In the genomic region with DNA sequence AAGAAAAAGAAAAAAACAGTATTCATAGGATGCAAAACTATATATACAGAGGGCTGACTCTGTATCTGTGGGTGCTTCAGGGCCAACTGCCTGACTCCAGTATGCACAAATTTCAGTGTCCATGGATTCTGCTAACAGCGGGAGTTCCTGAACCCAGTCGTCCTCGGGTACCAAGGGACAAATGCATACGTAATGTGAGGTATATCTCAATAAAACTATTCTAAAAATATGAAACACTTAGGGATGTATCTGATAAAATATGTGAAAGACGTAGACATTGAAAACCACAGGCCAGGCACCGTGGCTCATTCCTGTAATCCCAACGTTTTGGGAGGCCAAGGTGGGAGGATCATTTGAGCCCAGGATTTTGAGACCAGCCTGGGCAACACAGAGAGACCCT, we compare ENCODE assay signal across 25 cellular contexts. TPM values are rescaled to one million over a fixed set of nuclear protein-coding genes. Genes with fewer than 3 reads are reported as not detected.
DNase-seq lines count a peak whose midpoint lies in the region; ATAC-seq, FAIRE-seq and TF ChIP-seq lines count a peak whose summit lies in the region.
"Had no signal": no experiment of that assay in that cellular context is flagged by ENCODE, and none has a peak within 500 bp of the region (broad histone marks: within the 10 kb centered on the region; RNA-seq: fewer than 3 reads in every experiment).

No MANE protein-coding gene starts in this region.

- TF ChIP-seq POLR2A in K562 (conservative IDR thresholded peaks at IDR 0.05), result no peak

- POLR2A ChIA-PET in K562 (lab: Yijun Ruan, JAX), result interaction anchor here (0.6 to 1.8 kb wide), 7 partner anchors 10 to 265 kb away, joined by 3 to 8 read pairs (median 3); partner anchors contain the start of genes GNB1L and RTL10

- in situ Hi-C loops in K562 (cut with MboI), result no loop called here

- TF ChIP-seq CTCF in K562 (IDR thresholded peaks at IDR 0.05 in 2 of 3, conservative IDR thresholded peaks at IDR 0.05 in 1 of 3; ENCODE audit: insufficient read depth in 2 of 3, low read depth in 1 of 3, low read length in 3 of 3) (no peak), lower lobe of right lung (IDR thresholded peaks at IDR 0.05) (no peak)

- H3K9me3 ChIP-seq in K562 (replicated peaks; ENCODE audit: control insufficient read depth, insufficient read depth, low read depth, low read length) (no peaks in the 10 kb centered on the region), lower lobe of right lung (no peaks in the 10 kb centered on the region)
- H3K9me3 ChIP-seq: A549; BLaER1 treated with 17β-estradiol and CSF1 and Interleukin-3, amounts not matched to agents 10 nM and 100 nM had no signal

- no peaks in the 10 kb centered on the region for H3K9me3 Mint-ChIP-seq in dendritic cell treated with granulocyte-macrophage colony-stimulating factor and Interleukin-4, amounts not matched to agents 40 ng/mL and 50 ng/mL, for 4 days
- H3K9me3 Mint-ChIP-seq in T-helper 2 cell treated with Interferon-gamma antibody and Interleukin-4, amounts not matched to agents 5 μg/mL and 100 μg/mL, for 36 hours, result no peaks in the 10 kb centered on the region
- H3K9me3 Mint-ChIP-seq: CD4-positive, alpha-beta T cell; CD8-positive, alpha-beta T cell had no signal

- H3K27ac ChIP-seq in K562 (ENCODE audit: extremely low read depth, low read depth, low read length), result no peak overlapping the region
- H3K27ac ChIP-seq in lower lobe of right lung, result no peak overlapping the region
- H3K27ac ChIP-seq: 22Rv1; A549; BLaER1 treated with 17β-estradiol and CSF1 and Interleukin-3, amounts not matched to agents 10 nM and 100 nM; C4-2B had no signal

- CTCF ChIA-PET in K562 (lab: Yijun Ruan, JAX; ENCODE audit: low intra/inter-chr PET ratio), result no interaction called here

- H3K4me3 ChIP-seq in K562 (no peak overlapping the region), lower lobe of right lung (no peak overlapping the region)
- H3K4me3 ChIP-seq: A549; BLaER1 treated with 17β-estradiol and CSF1 and Interleukin-3, amounts not matched to agents 10 nM and 100 nM; GM12878 had no signal

- H3K79me2 ChIP-seq in K562 (ENCODE audit: control insufficient read depth, insufficient read depth, low read length), result no peaks in the 10 kb centered on the region

- intact Hi-C loops in Right ventricle myocardium superior (cut with DNase I), result no loop called here
- intact Hi-C loops in left ventricle myocardium superior (cut with micrococcal nuclease), result no loop called here
- intact Hi-C loops in K562 (cut with micrococcal nuclease), result no loop called here
- intact Hi-C loops in dendritic cell treated with granulocyte-macrophage colony-stimulating factor and Interleukin-4, amounts not matched to agents 40 ng/mL and 50 ng/mL, for 4 days (cut with micrococcal nuclease), result no loop called here
- intact Hi-C loops in lower lobe of right lung (cut with DNase I), result no loop called here

- H3K4me1 ChIP-seq in K562 (replicated peaks in 1 of 2; ENCODE audit: control insufficient read depth in 2 of 2, insufficient read depth in 2 of 2, low read length in 2 of 2), result peaks cover 5 to 22% of the 10 kb centered on the region in 2 experiments; a peak in 3 of 5 replicates
- peaks cover 3% of the 10 kb centered on the region for H3K4me1 ChIP-seq in lower lobe of right lung
- H3K4me1 ChIP-seq: A549 had no signal

- no peak overlapping the region for H2AFZ ChIP-seq in K562 (ENCODE audit: low read depth, low read length)

- BruUV-seq in K562 (replicated peaks; lab: Mats Ljungman, UMichigan), result no TSS peak

- DNase-seq in Right ventricle myocardium superior (peak; percentile 2), left ventricle myocardium superior (no peak), K562 (ENCODE audit: extremely low read depth in 1 of 4, low spot score in 3 of 4) (no peak), lower lobe of right lung (peak; percentile 8), OCI-M2 (lab: John Stamatoyannopoulos, UW; ENCODE audit: unreplicated experiment) (no peak)
- no peak for DNase-seq in T-helper 2 cell treated with Interferon-gamma antibody and Interleukin-4, amounts not matched to agents 5 μg/mL and 100 μg/mL, for 36 hours (ENCODE audit: low spot score)
- DNase-seq: AML-193; CD4-positive, alpha-beta T cell; CD8-positive, alpha-beta T cell; DMS 273 treated with DMSO at 0.1 percent for 48 hours; DMS153; DMS53; DMS79; DND-41; EL; GDM1 had no signal

- no peak for TF ChIP-seq RAD21 in K562 (CRISPR knock-in tag; conservative IDR thresholded peaks at IDR 0.05 in 1 of 2, IDR thresholded peaks at IDR 0.05 in 1 of 2)

- no peak overlapping the region for H3K4me3 Mint-ChIP-seq in dendritic cell treated with granulocyte-macrophage colony-stimulating factor and Interleukin-4, amounts not matched to agents 40 ng/mL and 50 ng/mL, for 4 days
- no peak overlapping the region for H3K4me3 Mint-ChIP-seq in T-helper 2 cell treated with Interferon-gamma antibody and Interleukin-4, amounts not matched to agents 5 μg/mL and 100 μg/mL, for 36 hours
- H3K4me3 Mint-ChIP-seq: B cell; CD4-positive, alpha-beta T cell; CD8-positive, alpha-beta T cell had no signal

- peaks cover 3% of the 10 kb centered on the region; the same call in 1 of the 3 replicates for H3K36me3 ChIP-seq in K562 (ENCODE audit: control insufficient read depth, insufficient read depth, low read length)
- peaks cover 14% of the 10 kb centered on the region for H3K36me3 ChIP-seq in lower lobe of right lung

- no peaks in the 10 kb centered on the region for H3K27me3 ChIP-seq in K562 (ENCODE audit: control insufficient read depth in 2 of 2, insufficient read depth in 2 of 2, low read length in 2 of 2)
- H3K27me3 ChIP-seq in lower lobe of right lung (ENCODE audit: low read depth), result no peaks in the 10 kb centered on the region
- H3K27me3 ChIP-seq: BLaER1 treated with 17β-estradiol and CSF1 and Interleukin-3, amounts not matched to agents 10 nM and 100 nM had no signal

- no peaks in the 10 kb centered on the region for H3K9me1 ChIP-seq in K562 (ENCODE audit: control insufficient read depth, insufficient read depth, low read length)

- ATAC-seq in Right ventricle myocardium superior (ENCODE audit: poor library complexity), result no peak
- ATAC-seq in left ventricle myocardium superior, result no peak
- ATAC-seq in K562, result no peak
- no peak for ATAC-seq in lower lobe of right lung
- no peak for ATAC-seq in HG03135 (IDR thresholded peaks at IDR 0.05; ENCODE audit: unreplicated experiment)
- ATAC-seq: A549; CD8-positive, alpha-beta T cell; GM12878 had no signal

- no peak for FAIRE-seq in K562 (lab: Jason Lieb, UNC)
- FAIRE-seq: A549, GM12878, GM19239 had no signal

- H3K9ac ChIP-seq in K562 (ENCODE audit: insufficient read depth in 1 of 2, low read depth in 2 of 2, low read length in 2 of 2), result no peak overlapping the region
- H3K9ac ChIP-seq: BLaER1 treated with 17β-estradiol and CSF1 and Interleukin-3, amounts not matched to agents 10 nM and 100 nM had no signal

- H3K27ac Mint-ChIP-seq in dendritic cell treated with granulocyte-macrophage colony-stimulating factor and Interleukin-4, amounts not matched to agents 40 ng/mL and 50 ng/mL, for 4 days, result peak overlapping the region; percentile 45
- no peak overlapping the region for H3K27ac Mint-ChIP-seq in T-helper 2 cell treated with Interferon-gamma antibody and Interleukin-4, amounts not matched to agents 5 μg/mL and 100 μg/mL, for 36 hours
- H3K27ac Mint-ChIP-seq: B cell; CD4-positive, alpha-beta T cell; CD8-positive, alpha-beta T cell had no signal

- H3K4me2 ChIP-seq in K562 (ENCODE audit: insufficient read depth, low read length), result no peak overlapping the region
- H3K4me2 ChIP-seq: A549; BLaER1 treated with 17β-estradiol and CSF1 and Interleukin-3, amounts not matched to agents 10 nM and 100 nM had no signal

- no peaks in the 10 kb centered on the region for H3K27me3 Mint-ChIP-seq in dendritic cell treated with granulocyte-macrophage colony-stimulating factor and Interleukin-4, amounts not matched to agents 40 ng/mL and 50 ng/mL, for 4 days
- H3K27me3 Mint-ChIP-seq in T-helper 2 cell treated with Interferon-gamma antibody and Interleukin-4, amounts not matched to agents 5 μg/mL and 100 μg/mL, for 36 hours (ENCODE audit: low read depth), result no peaks in the 10 kb centered on the region
- H3K27me3 Mint-ChIP-seq: B cell; CD4-positive, alpha-beta T cell had no signal

- TF ChIP-seq EP300 in K562 (IDR thresholded peaks at IDR 0.05; ENCODE audit: low read length), result no peak

- H3K4me1 Mint-ChIP-seq in dendritic cell treated with granulocyte-macrophage colony-stimulating factor and Interleukin-4, amounts not matched to agents 40 ng/mL and 50 ng/mL, for 4 days (ENCODE audit: low read depth), result peaks cover 29% of the 10 kb centered on the region
- no peaks in the 10 kb centered on the region for H3K4me1 Mint-ChIP-seq in T-helper 2 cell treated with Interferon-gamma antibody and Interleukin-4, amounts not matched to agents 5 μg/mL and 100 μg/mL, for 36 hours (ENCODE audit: low read depth)
- H3K4me1 Mint-ChIP-seq: B cell had no signal

- peaks cover 48% of the 10 kb centered on the region for H3K36me3 Mint-ChIP-seq in dendritic cell treated with granulocyte-macrophage colony-stimulating factor and Interleukin-4, amounts not matched to agents 40 ng/mL and 50 ng/mL, for 4 days (ENCODE audit: low read depth)
- H3K36me3 Mint-ChIP-seq in T-helper 2 cell treated with Interferon-gamma antibody and Interleukin-4, amounts not matched to agents 5 μg/mL and 100 μg/mL, for 36 hours (ENCODE audit: low read depth), result peaks cover 3% of the 10 kb centered on the region

- H4K20me1 ChIP-seq in K562 (replicated peaks; ENCODE audit: control insufficient read depth, insufficient read depth, low read length), result 0 out of 2 replicates have a peak, but pooled peaks cover under 1% of the 10 kb centered on the region

- 74% methylated on average over 7 of the region's 7 CpGs for WGBS in K562 (ENCODE audit: insufficient coverage, low coverage, missing lambda C conversion rate)

RNA-seq across cellular contexts. Expression of gene COMT, which starts 13.9 kb away (rescaled TPM):
- total RNA-seq in Right ventricle myocardium superior (75.3 TPM), left ventricle myocardium superior (83.4 TPM), K562 (2014; rRNA removed) (334 and 497 TPM in 2 replicates), K562 (2014; rRNA removed; fragmentation: Illumina TruSeq; extraction: Trizol) (29.4 and 46.3 TPM in 2 replicates), K562 (2015; rRNA removed; fragmentation: Illumina TruSeq; extraction: Trizol) (155 and 156 TPM in 2 replicates), K562 (2021) (348 and 351 TPM in 2 replicates), lower lobe of right lung (235 TPM)
- total RNA-seq in K562 (2011; cell fraction: chromatin; rRNA removed; ENCODE audit: low replicate concordance), result 125 and 360 TPM in 2 replicates
- 500 and 649 TPM in 2 replicates for total RNA-seq in K562 (2011; cell fraction: nucleolus; rRNA removed)
- 301 and 358 TPM in 2 replicates for total RNA-seq in K562 (2011; cell fraction: nucleoplasm; rRNA removed)
- polyA plus RNA-seq in K562 (2011; rRNA removed) (185 and 498 TPM in 2 replicates), K562 (2014; fragmentation: Illumina TruSeq; extraction: Trizol) (108 and 305 TPM in 2 replicates), K562 (2014; fragmentation: Nextera tagmentation; extraction: Ambion mirVana) (10 to 100 TPM; 12.5 to 39.6 TPM), K562 (2014; rRNA removed) (263 and 317 TPM in 2 replicates)
- 652 and 657 TPM in 2 replicates for polyA plus RNA-seq in K562 (2011; cell fraction: cytosol; rRNA removed)
- 321 and 432 TPM in 2 replicates for polyA plus RNA-seq in K562 (2011; cell fraction: nucleus; rRNA removed)
- 279 and 699 TPM in 2 replicates for polyA plus RNA-seq in K562 (2012)
- 92.9 and 123 TPM in 2 replicates for polyA minus RNA-seq in K562 (2011; rRNA and poly(A)+ RNA removed)
- 148 and 344 TPM in 2 replicates for polyA minus RNA-seq in K562 (2011; cell fraction: cytosol; rRNA and poly(A)+ RNA removed)
- polyA minus RNA-seq in K562 (2011; cell fraction: nucleus; rRNA and poly(A)+ RNA removed), result 63.8 and 154 TPM in 2 replicates

RNA-seq across cellular contexts. Expression of gene TXNRD2, which starts 13.9 kb away (rescaled TPM):
- total RNA-seq in Right ventricle myocardium superior (40.4 TPM), left ventricle myocardium superior (42.4 TPM), K562 (2014; rRNA removed) (49.4 and 60.7 TPM in 2 replicates), K562 (2014; rRNA removed; fragmentation: Illumina TruSeq; extraction: Trizol) (25.1 and 32.6 TPM in 2 replicates), K562 (2015; rRNA removed; fragmentation: Illumina TruSeq; extraction: Trizol) (45.9 and 50.4 TPM in 2 replicates), K562 (2021) (78.2 and 80.2 TPM in 2 replicates), lower lobe of right lung (47.5 TPM)
- total RNA-seq in K562 (2011; cell fraction: chromatin; rRNA removed; ENCODE audit: low replicate concordance), result 156 and 367 TPM in 2 replicates
- total RNA-seq in K562 (2011; cell fraction: nucleolus; rRNA removed), result 176 and 216 TPM in 2 replicates
- 160 and 165 TPM in 2 replicates for total RNA-seq in K562 (2011; cell fraction: nucleoplasm; rRNA removed)
- polyA plus RNA-seq in K562 (2011; rRNA removed) (50.2 and 93.6 TPM in 2 replicates), K562 (2014; fragmentation: Illumina TruSeq; extraction: Trizol) (45.0 and 66.1 TPM in 2 replicates), K562 (2014; fragmentation: Nextera tagmentation; extraction: Ambion mirVana) (1 to 10 TPM; 3.3 to 4.4 TPM), K562 (2014; rRNA removed) (52.5 and 57.0 TPM in 2 replicates)
- 84.2 and 98.0 TPM in 2 replicates for polyA plus RNA-seq in K562 (2011; cell fraction: cytosol; rRNA removed)
- polyA plus RNA-seq in K562 (2011; cell fraction: nucleus; rRNA removed), result 148 and 181 TPM in 2 replicates
- 83.1 and 83.5 TPM in 2 replicates for polyA plus RNA-seq in K562 (2012)
- polyA minus RNA-seq in K562 (2011; rRNA and poly(A)+ RNA removed), result 44.4 and 47.5 TPM in 2 replicates
- 55.3 and 75.6 TPM in 2 replicates for polyA minus RNA-seq in K562 (2011; cell fraction: cytosol; rRNA and poly(A)+ RNA removed)
- polyA minus RNA-seq in K562 (2011; cell fraction: nucleus; rRNA and poly(A)+ RNA removed), result 57.4 and 103 TPM in 2 replicates

Comparison
In these comparisons a context has a peak if more than half of its experiments do, and no peak if none do; other contexts are left out.
1. DNase-seq: peak in Right ventricle myocardium superior (single experiment) and lower lobe of right lung (single experiment); none in left ventricle myocardium superior (single experiment), K562 (0 of 4), OCI-M2 (single experiment) and T-helper 2 cell treated with Interferon-gamma antibody and Interleukin-4, amounts not matched to agents 5 μg/mL and 100 μg/mL, for 36 hours (single experiment).